Comparison of ENCODE assay signal across 29 cellular contexts in the genomic region with DNA sequence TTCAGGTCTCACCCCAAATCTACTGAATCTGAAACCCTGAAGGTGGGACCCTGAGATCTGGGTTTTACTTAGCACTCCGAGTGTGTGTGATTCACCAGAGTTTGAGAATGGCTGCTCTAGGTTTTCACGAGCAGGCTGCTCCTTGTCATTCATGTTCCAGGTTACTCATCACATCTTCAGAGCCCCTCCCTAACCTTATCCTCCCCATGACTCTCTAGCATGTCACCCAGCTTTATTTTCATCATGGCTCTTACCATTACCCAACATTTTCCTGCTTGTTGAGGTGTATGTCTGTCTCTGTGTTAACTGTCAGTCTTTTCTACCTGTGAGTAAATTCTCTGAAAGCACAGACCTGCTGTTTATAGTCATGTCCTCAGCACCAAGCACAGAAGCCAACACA.
"Had no signal": no experiment of that assay in that cellular context is flagged by ENCODE, and none has a peak within 500 bp of the region (broad histone marks: within the 10 kb centered on the region; RNA-seq: fewer than 3 reads in every experiment).

No MANE protein-coding gene starts in this region.

- H3K36me3 Mint-ChIP-seq: activated CD4-positive, alpha-beta memory T cell treated with anti-CD3 and anti-CD28 coated beads for 36 hours; activated naive CD8-positive, alpha-beta T cell treated with anti-CD3 and anti-CD28 coated beads for 36 hours had no signal

- H3K4me2 ChIP-seq: KMS-11, PC-9 had no signal

- DNase-seq: activated CD4-positive, alpha-beta memory T cell treated with anti-CD3 and anti-CD28 coated beads for 36 hours; activated CD4-positive, alpha-beta T cell treated with anti-CD3 and anti-CD28 coated beads for 4 hours; activated CD4-positive, alpha-beta T cell treated with anti-CD3 and anti-CD28 coated beads, Interleukin-2, amount 50 U/mL, for 1 hour; activated CD8-positive, alpha-beta memory T cell treated with anti-CD3 and anti-CD28 coated beads, Interleukin-2, amount 50 U/mL, for 4 hours; activated effector memory CD4-positive, alpha-beta T cell treated with Interleukin-2 at 50 U/mL for 16 hours; activated naive CD4-positive, alpha-beta T cell; activated naive CD4-positive, alpha-beta T cell treated with anti-CD3 and anti-CD28 coated beads, Interleukin-2, amount 50 U/mL, for 16 hours; activated naive CD8-positive, alpha-beta T cell treated with anti-CD3 and anti-CD28 coated beads for 36 hours; activated T-cell treated with anti-CD3 and anti-CD28 coated beads, Interleukin-2, amount 50 U/mL, for 48 hours; amniotic stem cell; aorta; caudate nucleus; MM.1S; MV-4-11; NCI-H1092; NCI-H1436 treated with DMSO at 0.1 percent for 48 hours; NCI-H1694 treated with DMSO at 0.1 percent for 48 hours; NCI-H2029; NCI-H345; NCI-H524 treated with DMSO at 0.1 percent for 48 hours; PC-9; SHP77; SJCRH30 had no signal

- H3K9ac ChIP-seq: KMS-11 had no signal

- H3K4me1 ChIP-seq: SJCRH30 had no signal

- H3K36me3 ChIP-seq: SJCRH30 had no signal

- H3K4me3 ChIP-seq: PC-9, SJCRH30, SK-N-MC had no signal

- H2AFZ ChIP-seq: PC-9 had no signal

- H3K4me1 Mint-ChIP-seq: activated naive CD8-positive, alpha-beta T cell treated with anti-CD3 and anti-CD28 coated beads for 36 hours; WTC11 had no signal

- H3K4me3 Mint-ChIP-seq: activated CD4-positive, alpha-beta memory T cell treated with anti-CD3 and anti-CD28 coated beads for 36 hours; activated naive CD8-positive, alpha-beta T cell treated with anti-CD3 and anti-CD28 coated beads for 36 hours; T-helper 1 cell treated with Interleukin-12 subunit alpha and Interleukin-12 subunit beta and Interleukin-4 antibody, amounts not matched to agents 30 μg/mL and 1 μg/mL, for 36 hours; T-helper 2 cell treated with Interferon-gamma antibody and Interleukin-4, amounts not matched to agents 5 μg/mL and 100 μg/mL, for 36 hours; WTC11 had no signal

- ATAC-seq: activated CD4-positive, CD25-positive, alpha-beta regulatory T cell treated with anti-CD3 and anti-CD28 coated beads, Interleukin-2, amount 50 U/mL, for 24 hours; WTC11 had no signal

- H3K27me3 ChIP-seq: SJCRH30 had no signal

- H3K27ac Mint-ChIP-seq: activated CD4-positive, alpha-beta memory T cell treated with anti-CD3 and anti-CD28 coated beads for 36 hours; activated naive CD8-positive, alpha-beta T cell treated with anti-CD3 and anti-CD28 coated beads for 36 hours; T-helper 1 cell treated with Interleukin-12 subunit alpha and Interleukin-12 subunit beta and Interleukin-4 antibody, amounts not matched to agents 30 μg/mL and 1 μg/mL, for 36 hours; T-helper 2 cell treated with Interferon-gamma antibody and Interleukin-4, amounts not matched to agents 5 μg/mL and 100 μg/mL, for 36 hours; WTC11 had no signal

- H3K27ac ChIP-seq: KMS-11, PC-9, SJCRH30, SK-N-MC had no signal

- H3K27me3 Mint-ChIP-seq: activated naive CD8-positive, alpha-beta T cell treated with anti-CD3 and anti-CD28 coated beads for 36 hours had no signal
